Comparison of ENCODE assay signal across 17 cellular contexts in genomic region chr2:157229572-157229971, GRCh38. TPM values are rescaled to one million over a fixed set of nuclear protein-coding genes. Genes with fewer than 3 reads are reported as not detected.
A peak's percentile ranks its signal among the peaks of the same experiment; 100 is the strongest.
DNase-seq lines count a peak whose midpoint lies in the region; ATAC-seq and TF ChIP-seq lines count a peak whose summit lies in the region.
"Had no signal": no experiment of that assay in that cellular context is flagged by ENCODE, and none has a peak within 500 bp of the region (broad histone marks: within the 10 kb centered on the region; RNA-seq: fewer than 3 reads in every experiment).

No MANE protein-coding gene starts in this region.

- H3K4me3 ChIP-seq in AG10803 (ENCODE audit: low read length) (no peak overlapping the region), MG63 (no peak overlapping the region), gastrocnemius medialis (no peak overlapping the region)
- H3K4me3 ChIP-seq: BLaER1 treated with 17β-estradiol and CSF1 and Interleukin-3, amounts not matched to agents 10 nM and 100 nM; spleen had no signal

- peak; percentile 93 for DNase-seq in AG10803 (ENCODE audit: low read depth)
- peak; percentile 77 for DNase-seq in MG63
- DNase-seq in dedifferentiated amniotic fluid mesenchymal stem cell (ENCODE audit: extremely low spot score): peak; percentile 73
- peak; percentile 20 for DNase-seq in middle frontal gyrus (ENCODE audit: extremely low spot score, low spot score)
- no peak for DNase-seq in NCI-H524 treated with DMSO at 0.1 percent for 48 hours (lab: John Stamatoyannopoulos, UW)
- DNase-seq in GM19238 (ENCODE audit: insufficient read length, low spot score): no peak
- DNase-seq in gastrocnemius medialis: no peak
- DNase-seq: activated CD4-positive, alpha-beta T cell treated with anti-CD3 and anti-CD28 coated beads, Interleukin-2, amount 10 ng/mL, durations not matched to agents 7 days and 5 days; activated T-cell treated with anti-CD3 and anti-CD28 coated beads, Interleukin-2, amount 50 U/mL, for 4 hours; foreskin melanocyte; midbrain; SHP77 treated with DMSO at 0.1 percent for 48 hours; spleen; stimulated activated naive CD8-positive, alpha-beta T cell treated with anti-CD3 and anti-CD28 coated beads, Interleukin-15, amount 100 ng/mL, for 72 hours had no signal

- H3K36me3 ChIP-seq in MG63: no peaks in the 10 kb centered on the region
- H3K36me3 ChIP-seq in gastrocnemius medialis: no peaks in the 10 kb centered on the region
- H3K36me3 ChIP-seq: BLaER1 treated with 17β-estradiol and CSF1 and Interleukin-3, amounts not matched to agents 10 nM and 100 nM; spleen had no signal

- H3K4me1 ChIP-seq in gastrocnemius medialis: no peaks in the 10 kb centered on the region
- H3K4me1 ChIP-seq: BLaER1 treated with 17β-estradiol and CSF1 and Interleukin-3, amounts not matched to agents 10 nM and 100 nM; spleen had no signal

- ATAC-seq in GM18498 (IDR thresholded peaks at IDR 0.05; ENCODE audit: unreplicated experiment) (no peak), gastrocnemius medialis (no peak)
- ATAC-seq: activated T-cell treated with anti-CD3 and anti-CD28 coated beads, Interleukin-2, amount 50 U/mL, for 4 hours; stimulated activated naive CD8-positive, alpha-beta T cell treated with anti-CD3 and anti-CD28 coated beads, Interleukin-15, amount 100 ng/mL, for 72 hours had no signal

- H3K27me3 ChIP-seq in MG63 (no peaks in the 10 kb centered on the region), gastrocnemius medialis (no peaks in the 10 kb centered on the region)
- H3K27me3 ChIP-seq: BLaER1 treated with 17β-estradiol and CSF1 and Interleukin-3, amounts not matched to agents 10 nM and 100 nM had no signal

- no peak for TF ChIP-seq POLR2A in gastrocnemius medialis (IDR thresholded peaks at IDR 0.05)

- no peak overlapping the region for H3K27ac ChIP-seq in gastrocnemius medialis
- H3K27ac ChIP-seq: BLaER1 treated with 17β-estradiol and CSF1 and Interleukin-3, amounts not matched to agents 10 nM and 100 nM; spleen had no signal

- intact Hi-C loops in gastrocnemius medialis (cut with DNase I; ENCODE audit: low total_unique reads): no loop called here

- in situ Hi-C loops in gastrocnemius medialis (cut with MboI; ENCODE audit: low sequenced_read_pairs in 4 of 4): no loop called here

- no peaks in the 10 kb centered on the region for H3K9me3 ChIP-seq in MG63
- no peaks in the 10 kb centered on the region for H3K9me3 ChIP-seq in gastrocnemius medialis
- H3K9me3 ChIP-seq: BLaER1 treated with 17β-estradiol and CSF1 and Interleukin-3, amounts not matched to agents 10 nM and 100 nM; spleen had no signal

- TF ChIP-seq CTCF in AG10803 (conservative IDR thresholded peaks at IDR 0.05; ENCODE audit: low read length) (no peak), gastrocnemius medialis (IDR thresholded peaks at IDR 0.05 in 4 of 5, conservative IDR thresholded peaks at IDR 0.05 in 1 of 5) (no peak)

RNA-seq across cellular contexts. Expression of gene GALNT5, which starts 27.9 kb away (rescaled TPM):
- total RNA-seq in MG63 (2014; rRNA removed; shearing (Covaris generic); ENCODE audit: low replicate concordance): 3.1 and 4.8 TPM in 2 replicates
- total RNA-seq in gastrocnemius medialis: under 1 TPM in 1 of 4 donors, not detected in 3; 0.07 TPM
- total RNA-seq: activated CD4-positive, alpha-beta T cell treated with anti-CD3 and anti-CD28 coated beads, Interleukin-2, amount 10 ng/mL, durations not matched to agents 7 days and 5 days; dermis microvascular lymphatic vessel endothelial cell had no signal

Comparison
In these comparisons a context has a peak if more than half of its experiments do, and no peak if none do; other contexts are left out.
1. DNase-seq: peak in AG10803 (single experiment), MG63 (single experiment), dedifferentiated amniotic fluid mesenchymal stem cell (single experiment) and middle frontal gyrus (single experiment); none in NCI-H524 treated with DMSO at 0.1 percent for 48 hours (single experiment), GM19238 (single experiment) and gastrocnemius medialis (0 of 2).